Comparison of ENCODE assay signal across 10 cellular contexts in the genomic region with DNA sequence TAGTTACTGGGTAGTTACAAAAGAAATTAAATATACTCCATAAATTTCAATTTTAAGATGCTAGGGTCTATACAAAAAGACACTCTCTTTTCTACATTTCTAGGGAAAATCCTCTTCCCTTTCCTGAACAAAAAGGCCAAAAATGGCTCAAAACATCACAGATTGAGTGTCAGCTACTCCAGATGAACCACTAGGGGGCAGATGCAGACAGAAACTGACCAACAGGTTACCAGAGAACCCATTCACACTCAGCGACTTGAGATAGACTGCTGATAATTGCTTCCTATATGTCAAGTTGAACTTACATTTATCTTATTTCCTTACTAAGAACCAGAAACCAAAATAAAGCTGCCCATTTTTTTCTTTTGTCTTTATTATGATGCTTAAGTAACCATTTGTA.
A peak's percentile ranks its signal among the peaks of the same experiment; 100 is the strongest.
DNase-seq lines count a peak whose midpoint lies in the region; ATAC-seq and TF ChIP-seq lines count a peak whose summit lies in the region.
"Had no signal": no experiment of that assay in that cellular context is flagged by ENCODE, and none has a peak within 500 bp of the region (broad histone marks: within the 10 kb centered on the region; RNA-seq: fewer than 3 reads in every experiment).

No MANE protein-coding gene starts in this region.

- H3K9me3 Mint-ChIP-seq in brain: peaks cover 0 to 7% (median 2%) of the 10 kb centered on the region in 5 experiments
- H3K9me3 Mint-ChIP-seq in activated CD4-positive, alpha-beta memory T cell treated with anti-CD3 and anti-CD28 coated beads, Interleukin-2, amount 10 ng/mL, durations not matched to agents 7 days and 5 days: no peaks in the 10 kb centered on the region
- H3K9me3 Mint-ChIP-seq: memory B cell had no signal

- no peaks in the 10 kb centered on the region for H3K27me3 ChIP-seq in osteoblast (ENCODE audit: insufficient read depth, low read length)
- H3K27me3 ChIP-seq: BLaER1 treated with 17β-estradiol and CSF1 and Interleukin-3, amounts not matched to agents 10 nM and 100 nM had no signal

- H3K9me3 ChIP-seq in osteoblast (ENCODE audit: low read depth, low read length): no peaks in the 10 kb centered on the region

- H4K20me1 ChIP-seq in osteoblast (ENCODE audit: insufficient read depth, low read length): no peaks in the 10 kb centered on the region
- H4K20me1 ChIP-seq: BLaER1 treated with 17β-estradiol and CSF1 and Interleukin-3, amounts not matched to agents 10 nM and 100 nM had no signal

- no peaks in the 10 kb centered on the region for H3K36me3 ChIP-seq in osteoblast (ENCODE audit: insufficient read depth, low read length)
- H3K36me3 ChIP-seq: BLaER1 treated with 17β-estradiol and CSF1 and Interleukin-3, amounts not matched to agents 10 nM and 100 nM had no signal

- POLR2A ChIA-PET in activated CD4-positive, alpha-beta memory T cell treated with anti-CD3 and anti-CD28 coated beads, Interleukin-2, amount 10 ng/mL, durations not matched to agents 7 days and 5 days (lab: Charles Lee): no interaction called here

- H3K79me2 ChIP-seq in osteoblast (ENCODE audit: insufficient read depth, low read length): no peaks in the 10 kb centered on the region

- no peak overlapping the region for H3K4me2 ChIP-seq in osteoblast (ENCODE audit: insufficient read depth, low read length)
- H3K4me2 ChIP-seq: BLaER1 treated with 17β-estradiol and CSF1 and Interleukin-3, amounts not matched to agents 10 nM and 100 nM had no signal

- H3K4me3 Mint-ChIP-seq in brain: no peak overlapping the region
- no peak overlapping the region for H3K4me3 Mint-ChIP-seq in activated CD4-positive, alpha-beta memory T cell treated with anti-CD3 and anti-CD28 coated beads, Interleukin-2, amount 10 ng/mL, durations not matched to agents 7 days and 5 days
- H3K4me3 Mint-ChIP-seq: memory B cell had no signal

- H3K36me3 Mint-ChIP-seq in brain: no peaks in the 10 kb centered on the region
- H3K36me3 Mint-ChIP-seq in activated CD4-positive, alpha-beta memory T cell treated with anti-CD3 and anti-CD28 coated beads, Interleukin-2, amount 10 ng/mL, durations not matched to agents 7 days and 5 days (ENCODE audit: low read depth): no peaks in the 10 kb centered on the region
- H3K36me3 Mint-ChIP-seq: memory B cell had no signal

- H3K27ac Mint-ChIP-seq in brain: no peak overlapping the region
- H3K27ac Mint-ChIP-seq in activated CD4-positive, alpha-beta memory T cell treated with anti-CD3 and anti-CD28 coated beads, Interleukin-2, amount 10 ng/mL, durations not matched to agents 7 days and 5 days: no peak overlapping the region
- H3K27ac Mint-ChIP-seq: memory B cell had no signal

- TF ChIP-seq CTCF in LNCaP clone FGC (IDR thresholded peaks at IDR 0.05; ENCODE audit: control insufficient read depth, extremely low read depth, insufficient read depth) (peak; percentile 28; the same call in 1 of the 2 replicates), brain (conservative IDR thresholded peaks at IDR 0.05) (peak; percentile 19 to 39), osteoblast (IDR thresholded peaks at IDR 0.05; ENCODE audit: extremely low read depth, low read depth, low read length) (peak; percentile 69)

- no peaks in the 10 kb centered on the region for H3K4me1 ChIP-seq in osteoblast (ENCODE audit: insufficient read depth, low read length)
- H3K4me1 ChIP-seq: BLaER1 treated with 17β-estradiol and CSF1 and Interleukin-3, amounts not matched to agents 10 nM and 100 nM had no signal

- H3K4me3 ChIP-seq in LNCaP clone FGC (ENCODE audit: low read depth, low read length): no peak overlapping the region
- H3K4me3 ChIP-seq in osteoblast (ENCODE audit: insufficient read depth, low read length): no peak overlapping the region
- H3K4me3 ChIP-seq: BLaER1 treated with 17β-estradiol and CSF1 and Interleukin-3, amounts not matched to agents 10 nM and 100 nM had no signal

- no peak overlapping the region for H2AFZ ChIP-seq in osteoblast (ENCODE audit: low read length)

- CTCF ChIA-PET in activated CD4-positive, alpha-beta memory T cell treated with anti-CD3 and anti-CD28 coated beads, Interleukin-2, amount 10 ng/mL, durations not matched to agents 7 days and 5 days (lab: Charles Lee): interaction anchor here (1.5 kb wide), 1 partner anchor 20 kb away, joined by 3 read pairs; no protein-coding TSS in a partner anchor

- H3K27me3 Mint-ChIP-seq in brain: peaks cover 7% of the 10 kb centered on the region
- H3K27me3 Mint-ChIP-seq in activated CD4-positive, alpha-beta memory T cell treated with anti-CD3 and anti-CD28 coated beads, Interleukin-2, amount 10 ng/mL, durations not matched to agents 7 days and 5 days: peaks cover 5% of the 10 kb centered on the region

- DNase-seq in NCI-H2171 treated with DMSO at 0.1 percent for 48 hours (lab: John Stamatoyannopoulos, UW) (peak; percentile 4), NCI-H2171 (lab: John Stamatoyannopoulos, UW) (no peak), LNCaP clone FGC (ENCODE audit: low read depth) (no peak), osteoblast (ENCODE audit: insufficient read length, low spot score, missing footprints) (no peak), HK-2 (ENCODE audit: unreplicated experiment) (no peak)
- DNase-seq in activated CD4-positive, alpha-beta memory T cell treated with anti-CD3 and anti-CD28 coated beads, Interleukin-2, amount 10 ng/mL, durations not matched to agents 7 days and 5 days: no peak

- no peak overlapping the region for H3K27ac ChIP-seq in osteoblast (ENCODE audit: low read depth, low read length)
- H3K27ac ChIP-seq: BLaER1 treated with 17β-estradiol and CSF1 and Interleukin-3, amounts not matched to agents 10 nM and 100 nM had no signal

- no peak for ATAC-seq in HG02973 (IDR thresholded peaks at IDR 0.05; ENCODE audit: unreplicated experiment)

- H3K4me1 Mint-ChIP-seq in brain: no peaks in the 10 kb centered on the region
- H3K4me1 Mint-ChIP-seq in activated CD4-positive, alpha-beta memory T cell treated with anti-CD3 and anti-CD28 coated beads, Interleukin-2, amount 10 ng/mL, durations not matched to agents 7 days and 5 days: no peaks in the 10 kb centered on the region
